Comparison of ENCODE assay signal across 1 cellular context in the genomic region with DNA sequence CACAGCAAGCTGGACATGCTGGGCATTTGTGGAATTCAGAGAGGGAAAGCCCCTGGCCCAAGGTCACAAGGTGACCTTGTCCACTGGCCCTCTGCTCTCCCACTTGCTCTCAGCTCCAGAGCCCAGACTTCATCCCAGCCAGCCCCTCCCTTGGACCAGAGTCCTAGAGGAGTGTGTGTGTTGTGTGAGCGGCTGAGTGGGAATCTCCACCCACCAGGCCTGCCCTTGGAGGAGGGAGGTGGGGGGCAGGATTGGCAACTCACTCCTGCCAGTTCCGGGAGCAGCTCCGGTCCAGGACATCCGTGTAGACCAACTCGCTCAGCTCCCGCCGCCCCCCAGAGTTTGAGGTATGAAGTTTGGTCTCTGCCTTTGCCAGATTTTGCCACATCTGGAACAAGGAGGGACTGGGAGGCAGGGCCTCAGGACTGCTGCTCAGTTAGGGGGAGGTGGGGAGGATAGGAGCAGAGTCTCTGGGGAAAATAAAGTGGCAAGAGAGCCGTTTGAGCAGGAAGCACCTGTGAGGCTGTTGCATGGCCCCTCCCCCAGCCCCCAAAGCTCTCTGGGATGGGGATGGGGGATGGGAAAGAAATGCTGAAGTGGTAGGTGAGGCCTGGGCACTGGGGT.
TF ChIP-seq lines count a peak whose summit lies in the region.

No MANE protein-coding gene starts in this region.

TF ChIP-seq in GM12878, 131 proteins besides CTCF, POLR2A, EP300 and RAD21:
- TF ChIP-seq ZBTB11 (CRISPR knock-in tag; IDR thresholded peaks at IDR 0.05) (no peak), TCF3 (IDR thresholded peaks at IDR 0.05; ENCODE audit: borderline replicate concordance, insufficient read depth, low read depth, low read length) (peak; percentile 98; the same call in 1 of the 2 replicates), MYB (IDR thresholded peaks at IDR 0.05; ENCODE audit: borderline replicate concordance, low read depth, low read length) (peak; percentile 86), POLR2AphosphoS5 (IDR thresholded peaks at IDR 0.05; ENCODE audit: low read length) (peak; percentile 70; the same call in 1 of the 2 replicates), RBBP5 (conservative IDR thresholded peaks at IDR 0.05) (no peak), STAT3 (IDR thresholded peaks at IDR 0.05; ENCODE audit: low read depth, low read length) (no peak), BCL3 (IDR thresholded peaks at IDR 0.05; ENCODE audit: borderline replicate concordance, insufficient read depth, low read depth, low read length, poor library complexity, severe bottlenecking) (no peak), EGR1 (IDR thresholded peaks at IDR 0.05; ENCODE audit: borderline replicate concordance in 1 of 2, low read depth in 2 of 2, low read length in 2 of 2) (0 out of 3 replicates have a peak, but pooled peaks of 1 of the 2 experiments have one; percentile 19), IKZF1 (conservative IDR thresholded peaks at IDR 0.05) (peak; percentile 72), HDAC6 (IDR thresholded peaks at IDR 0.05; ENCODE audit: unreplicated experiment) (no peak), IKZF2 (IDR thresholded peaks at IDR 0.05) (peak; percentile 75 to 77; a peak in 3 of 4 replicates), ESRRA (IDR thresholded peaks at IDR 0.05; ENCODE audit: low read length) (peak; percentile 85; the same call in 1 of the 2 replicates), TCF7 (IDR thresholded peaks at IDR 0.05; ENCODE audit: borderline replicate concordance) (no peak), TAF1 (IDR thresholded peaks at IDR 0.05; ENCODE audit: borderline replicate concordance, low read depth, low read length) (peak; percentile 7; the same call in 1 of the 2 replicates), BACH1 (IDR thresholded peaks at IDR 0.05; ENCODE audit: borderline replicate concordance) (0 out of 2 replicates have a peak, but pooled peaks have one; percentile 29), NR2C1 (IDR thresholded peaks at IDR 0.05) (no peak), PAX5 (IDR thresholded peaks at IDR 0.05; ENCODE audit: borderline replicate concordance, low read depth, low read length) (peak; percentile 44; the same call in 1 of the 2 replicates), RB1 (IDR thresholded peaks at IDR 0.05; ENCODE audit: borderline replicate concordance) (peak; percentile 48; the same call in 1 of the 2 replicates), GATAD2B (conservative IDR thresholded peaks at IDR 0.05; ENCODE audit: low read depth) (peak; percentile 60; the same call in 1 of the 2 replicates), MTA2 (IDR thresholded peaks at IDR 0.05; ENCODE audit: low read depth) (peak; percentile 32; the same call in 1 of the 2 replicates), NR2F1 (conservative IDR thresholded peaks at IDR 0.05) (peak; percentile 63), TCF12 (IDR thresholded peaks at IDR 0.05; ENCODE audit: low read depth, low read length) (peak; percentile 98), ZBED1 (IDR thresholded peaks at IDR 0.05; ENCODE audit: borderline replicate concordance) (peak; percentile 46; the same call in 1 of the 2 replicates), CBFB (IDR thresholded peaks at IDR 0.05; ENCODE audit: low read depth) (peak; percentile 22; the same call in 1 of the 2 replicates), MEF2B (IDR thresholded peaks at IDR 0.05; ENCODE audit: partially characterized antibody, poor library complexity, severe bottlenecking) (peak; percentile 93), SMAD5 (IDR thresholded peaks at IDR 0.05; ENCODE audit: low read depth) (0 out of 2 replicates have a peak, but pooled peaks have one; percentile 52), CHD2 (IDR thresholded peaks at IDR 0.05; ENCODE audit: borderline replicate concordance, low read depth, low read length) (peak; percentile 88)
- TF ChIP-seq, protein P1, sequence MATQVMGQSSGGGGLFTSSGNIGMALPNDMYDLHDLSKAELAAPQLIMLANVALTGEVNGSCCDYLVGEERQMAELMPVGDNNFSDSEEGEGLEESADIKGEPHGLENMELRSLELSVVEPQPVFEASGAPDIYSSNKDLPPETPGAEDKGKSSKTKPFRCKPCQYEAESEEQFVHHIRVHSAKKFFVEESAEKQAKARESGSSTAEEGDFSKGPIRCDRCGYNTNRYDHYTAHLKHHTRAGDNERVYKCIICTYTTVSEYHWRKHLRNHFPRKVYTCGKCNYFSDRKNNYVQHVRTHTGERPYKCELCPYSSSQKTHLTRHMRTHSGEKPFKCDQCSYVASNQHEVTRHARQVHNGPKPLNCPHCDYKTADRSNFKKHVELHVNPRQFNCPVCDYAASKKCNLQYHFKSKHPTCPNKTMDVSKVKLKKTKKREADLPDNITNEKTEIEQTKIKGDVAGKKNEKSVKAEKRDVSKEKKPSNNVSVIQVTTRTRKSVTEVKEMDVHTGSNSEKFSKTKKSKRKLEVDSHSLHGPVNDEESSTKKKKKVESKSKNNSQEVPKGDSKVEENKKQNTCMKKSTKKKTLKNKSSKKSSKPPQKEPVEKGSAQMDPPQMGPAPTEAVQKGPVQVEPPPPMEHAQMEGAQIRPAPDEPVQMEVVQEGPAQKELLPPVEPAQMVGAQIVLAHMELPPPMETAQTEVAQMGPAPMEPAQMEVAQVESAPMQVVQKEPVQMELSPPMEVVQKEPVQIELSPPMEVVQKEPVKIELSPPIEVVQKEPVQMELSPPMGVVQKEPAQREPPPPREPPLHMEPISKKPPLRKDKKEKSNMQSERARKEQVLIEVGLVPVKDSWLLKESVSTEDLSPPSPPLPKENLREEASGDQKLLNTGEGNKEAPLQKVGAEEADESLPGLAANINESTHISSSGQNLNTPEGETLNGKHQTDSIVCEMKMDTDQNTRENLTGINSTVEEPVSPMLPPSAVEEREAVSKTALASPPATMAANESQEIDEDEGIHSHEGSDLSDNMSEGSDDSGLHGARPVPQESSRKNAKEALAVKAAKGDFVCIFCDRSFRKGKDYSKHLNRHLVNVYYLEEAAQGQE (IDR thresholded peaks at IDR 0.05; ENCODE audit: low read depth, low read length), result no peak
- TF ChIP-seq, protein P2, sequence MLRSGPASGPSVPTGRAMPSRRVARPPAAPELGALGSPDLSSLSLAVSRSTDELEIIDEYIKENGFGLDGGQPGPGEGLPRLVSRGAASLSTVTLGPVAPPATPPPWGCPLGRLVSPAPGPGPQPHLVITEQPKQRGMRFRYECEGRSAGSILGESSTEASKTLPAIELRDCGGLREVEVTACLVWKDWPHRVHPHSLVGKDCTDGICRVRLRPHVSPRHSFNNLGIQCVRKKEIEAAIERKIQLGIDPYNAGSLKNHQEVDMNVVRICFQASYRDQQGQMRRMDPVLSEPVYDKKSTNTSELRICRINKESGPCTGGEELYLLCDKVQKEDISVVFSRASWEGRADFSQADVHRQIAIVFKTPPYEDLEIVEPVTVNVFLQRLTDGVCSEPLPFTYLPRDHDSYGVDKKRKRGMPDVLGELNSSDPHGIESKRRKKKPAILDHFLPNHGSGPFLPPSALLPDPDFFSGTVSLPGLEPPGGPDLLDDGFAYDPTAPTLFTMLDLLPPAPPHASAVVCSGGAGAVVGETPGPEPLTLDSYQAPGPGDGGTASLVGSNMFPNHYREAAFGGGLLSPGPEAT (IDR thresholded peaks at IDR 0.05; ENCODE audit: low read depth), result peak; percentile 56; the same call in 1 of the 2 replicates
- TF ChIP-seq, protein P3, sequence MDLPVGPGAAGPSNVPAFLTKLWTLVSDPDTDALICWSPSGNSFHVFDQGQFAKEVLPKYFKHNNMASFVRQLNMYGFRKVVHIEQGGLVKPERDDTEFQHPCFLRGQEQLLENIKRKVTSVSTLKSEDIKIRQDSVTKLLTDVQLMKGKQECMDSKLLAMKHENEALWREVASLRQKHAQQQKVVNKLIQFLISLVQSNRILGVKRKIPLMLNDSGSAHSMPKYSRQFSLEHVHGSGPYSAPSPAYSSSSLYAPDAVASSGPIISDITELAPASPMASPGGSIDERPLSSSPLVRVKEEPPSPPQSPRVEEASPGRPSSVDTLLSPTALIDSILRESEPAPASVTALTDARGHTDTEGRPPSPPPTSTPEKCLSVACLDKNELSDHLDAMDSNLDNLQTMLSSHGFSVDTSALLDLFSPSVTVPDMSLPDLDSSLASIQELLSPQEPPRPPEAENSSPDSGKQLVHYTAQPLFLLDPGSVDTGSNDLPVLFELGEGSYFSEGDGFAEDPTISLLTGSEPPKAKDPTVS (IDR thresholded peaks at IDR 0.05; ENCODE audit: low read depth, low read length), result no peak
